24 cellular contexts compared by ENCODE assay signal in the genomic region with DNA sequence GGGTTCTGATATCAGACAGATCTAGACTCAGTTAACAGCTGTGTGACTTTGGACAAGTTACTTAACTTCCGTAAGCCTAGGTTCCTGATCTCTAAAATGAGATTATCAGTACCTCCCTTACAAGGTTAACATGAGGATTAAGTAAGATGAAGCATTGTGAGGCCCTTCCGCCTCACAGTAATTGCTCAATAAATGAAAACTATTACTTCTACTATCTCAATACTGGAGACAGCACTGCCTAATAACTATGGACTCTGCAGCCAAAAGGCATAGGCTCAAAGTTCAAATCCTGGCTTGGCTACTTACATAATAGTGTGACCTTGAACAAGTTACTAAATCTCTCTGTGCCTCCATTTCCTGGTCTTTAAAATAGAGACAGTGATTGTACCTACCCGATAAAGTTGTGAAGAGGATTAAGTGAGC.
DNase-seq lines count a peak whose midpoint lies in the region; ATAC-seq and TF ChIP-seq lines count a peak whose summit lies in the region.
"Had no signal": no experiment of that assay in that cellular context is flagged by ENCODE, and none has a peak within 500 bp of the region (broad histone marks: within the 10 kb centered on the region; RNA-seq: fewer than 3 reads in every experiment).

No MANE protein-coding gene starts in this region.

- H3K9me3 ChIP-seq in liver (ENCODE audit: control insufficient read depth in 4 of 4, low read length in 3 of 4) = no peaks in the 10 kb centered on the region
- H3K9me3 ChIP-seq: esophagus muscularis mucosa, tibial nerve had no signal

- WGBS in liver = 31% methylated on average over 3 of the region's 3 CpGs

- no peaks in the 10 kb centered on the region for H3K9me3 Mint-ChIP-seq in effector memory CD8-positive, alpha-beta T cell
- H3K9me3 Mint-ChIP-seq: activated CD8-positive, alpha-beta T cell treated with anti-CD3 and anti-CD28 coated beads for 36 hours; activated T-helper 17 cell treated with anti-CD3 and anti-CD28 coated beads, Interleukin-2, amount 50 U/mL, for 72 hours; brain; nephron; stimulated activated effector memory CD8-positive, alpha-beta T cell treated with anti-CD3 and anti-CD28 coated beads, Interleukin-12 subunit alpha, Interleukin-12 subunit beta, amount 100 ng/mL, for 72 hours had no signal

- H3K36me3 Mint-ChIP-seq in effector memory CD8-positive, alpha-beta T cell (ENCODE audit: insufficient read depth) = no peaks in the 10 kb centered on the region
- H3K36me3 Mint-ChIP-seq: brain; stimulated activated effector memory CD8-positive, alpha-beta T cell treated with anti-CD3 and anti-CD28 coated beads, Interleukin-12 subunit alpha, Interleukin-12 subunit beta, amount 100 ng/mL, for 72 hours had no signal

- TF ChIP-seq RAD21 in liver (IDR thresholded peaks at IDR 0.05) = peak in 1 of 2 donors; percentile 6

- no peak overlapping the region for H3K4me3 Mint-ChIP-seq in effector memory CD8-positive, alpha-beta T cell
- H3K4me3 Mint-ChIP-seq: activated CD8-positive, alpha-beta T cell treated with anti-CD3 and anti-CD28 coated beads for 36 hours; activated T-helper 17 cell treated with anti-CD3 and anti-CD28 coated beads, Interleukin-2, amount 50 U/mL, for 72 hours; brain; nephron; stimulated activated effector memory CD8-positive, alpha-beta T cell treated with anti-CD3 and anti-CD28 coated beads, Interleukin-12 subunit alpha, Interleukin-12 subunit beta, amount 100 ng/mL, for 72 hours; T-helper 17 cell had no signal

- DNase-seq in SIG-M5 treated with dmso at 0.1 percent for 504 hours (lab: John Stamatoyannopoulos, UW; ENCODE audit: unreplicated experiment) (peak; percentile 76), SIG-M5 (lab: John Stamatoyannopoulos, UW) (no peak), SKM-1 (lab: John Stamatoyannopoulos, UW; ENCODE audit: unreplicated experiment) (peak; percentile 84), DMS79 treated with DMSO at 0.1 percent for 48 hours (lab: John Stamatoyannopoulos, UW) (no peak)
- DNase-seq in effector memory CD8-positive, alpha-beta T cell = no peak
- DNase-seq: activated CD4-positive, alpha-beta T cell treated with anti-CD3 and anti-CD28 coated beads for 1 hour; activated CD8-positive, alpha-beta T cell treated with anti-CD3 and anti-CD28 coated beads for 36 hours; activated naive CD4-positive, alpha-beta T cell treated with anti-CD3 and anti-CD28 coated beads, Interleukin-2, amount 50 U/mL, for 16 hours; amniotic stem cell; cerebellar nuclear complex; NCI-H1930; stimulated activated CD4-positive, alpha-beta T cell treated with anti-CD3 and anti-CD28 coated beads, Interleukin-15, amount 100 ng/mL, for 24 hours; T-helper 17 cell had no signal

- ATAC-seq in effector memory CD8-positive, alpha-beta T cell (replicated peaks) = no peak
- ATAC-seq in GM18511 (IDR thresholded peaks at IDR 0.05; ENCODE audit: unreplicated experiment) (no peak), HG03025 (IDR thresholded peaks at IDR 0.05; ENCODE audit: low FRiP score, unreplicated experiment) (no peak)

- H3K36me3 ChIP-seq in liver (ENCODE audit: control insufficient read depth in 4 of 4, insufficient read depth in 3 of 4, low read depth in 1 of 4, low read length in 3 of 4) = no peaks in the 10 kb centered on the region
- H3K36me3 ChIP-seq: esophagus muscularis mucosa, tibial nerve had no signal

- H3K9ac ChIP-seq in liver (ENCODE audit: low read depth in 1 of 2, low read length in 2 of 2) = no peak overlapping the region

- peak overlapping the region; percentile 57 to 71 for H3K27ac ChIP-seq in liver (ENCODE audit: low read depth in 1 of 2, low read length in 2 of 2)
- H3K27ac ChIP-seq: 22Rv1, esophagus muscularis mucosa, tibial nerve had no signal

- H3K27me3 Mint-ChIP-seq in effector memory CD8-positive, alpha-beta T cell = peaks cover 7 to 22% of the 10 kb centered on the region in 2 donors
- H3K27me3 Mint-ChIP-seq: brain had no signal

- H3K4me3 ChIP-seq in liver (ENCODE audit: low read depth in 1 of 3, low read length in 3 of 3) = peak overlapping the region in 1 of 3 donors; percentile 15
- H3K4me3 ChIP-seq: esophagus muscularis mucosa, lung, tibial nerve had no signal

- H3K4me1 Mint-ChIP-seq in effector memory CD8-positive, alpha-beta T cell (ENCODE audit: low read depth in 2 of 2) = peaks cover 2 to 3% of the 10 kb centered on the region in 2 donors

- no peaks in the 10 kb centered on the region for H3K27me3 ChIP-seq in liver (ENCODE audit: control insufficient read depth in 4 of 4, insufficient read depth in 4 of 4, low read length in 3 of 4)
- H3K27me3 ChIP-seq: esophagus muscularis mucosa, tibial nerve had no signal

- H3K4me1 ChIP-seq in liver (ENCODE audit: control insufficient read depth in 4 of 4, insufficient read depth in 4 of 4, low read length in 3 of 4) = peaks cover 2 to 29% (median 26%) of the 10 kb centered on the region in 4 donors
- H3K4me1 ChIP-seq: esophagus muscularis mucosa, tibial nerve had no signal

- H3K27ac Mint-ChIP-seq in effector memory CD8-positive, alpha-beta T cell = no peak overlapping the region
- H3K27ac Mint-ChIP-seq: activated CD8-positive, alpha-beta T cell treated with anti-CD3 and anti-CD28 coated beads for 36 hours; activated T-helper 17 cell treated with anti-CD3 and anti-CD28 coated beads, Interleukin-2, amount 50 U/mL, for 72 hours; brain; nephron; stimulated activated effector memory CD8-positive, alpha-beta T cell treated with anti-CD3 and anti-CD28 coated beads, Interleukin-12 subunit alpha, Interleukin-12 subunit beta, amount 100 ng/mL, for 72 hours; T-helper 17 cell had no signal

- no peak for TF ChIP-seq CTCF in liver (IDR thresholded peaks at IDR 0.05; ENCODE audit: low read depth, low read length, missing input control)

TF ChIP-seq in liver, 16 proteins besides CTCF, POLR2A, EP300 and RAD21:
- TF ChIP-seq YY1 (IDR thresholded peaks at IDR 0.05) (peak; percentile 77), TAF1 (conservative IDR thresholded peaks at IDR 0.05) (no peak), SP1 (IDR thresholded peaks at IDR 0.05) (peak; percentile 91), HNF4G (IDR thresholded peaks at IDR 0.05) (peak; percentile 90), RXRA (IDR thresholded peaks at IDR 0.05) (peak; percentile 53 to 70), NR2F2 (IDR thresholded peaks at IDR 0.05) (peak; percentile 12), FOXA1 (IDR thresholded peaks at IDR 0.05) (no peak), JUND (IDR thresholded peaks at IDR 0.05) (peak; percentile 40 to 77), HNF4A (conservative IDR thresholded peaks at IDR 0.05) (peak; percentile 96 to 99)
- TF ChIP-seq, protein P1, sequence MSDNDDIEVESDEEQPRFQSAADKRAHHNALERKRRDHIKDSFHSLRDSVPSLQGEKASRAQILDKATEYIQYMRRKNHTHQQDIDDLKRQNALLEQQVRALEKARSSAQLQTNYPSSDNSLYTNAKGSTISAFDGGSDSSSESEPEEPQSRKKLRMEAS (IDR thresholded peaks at IDR 0.05) = peak; percentile 17
- TF ChIP-seq, protein P2, sequence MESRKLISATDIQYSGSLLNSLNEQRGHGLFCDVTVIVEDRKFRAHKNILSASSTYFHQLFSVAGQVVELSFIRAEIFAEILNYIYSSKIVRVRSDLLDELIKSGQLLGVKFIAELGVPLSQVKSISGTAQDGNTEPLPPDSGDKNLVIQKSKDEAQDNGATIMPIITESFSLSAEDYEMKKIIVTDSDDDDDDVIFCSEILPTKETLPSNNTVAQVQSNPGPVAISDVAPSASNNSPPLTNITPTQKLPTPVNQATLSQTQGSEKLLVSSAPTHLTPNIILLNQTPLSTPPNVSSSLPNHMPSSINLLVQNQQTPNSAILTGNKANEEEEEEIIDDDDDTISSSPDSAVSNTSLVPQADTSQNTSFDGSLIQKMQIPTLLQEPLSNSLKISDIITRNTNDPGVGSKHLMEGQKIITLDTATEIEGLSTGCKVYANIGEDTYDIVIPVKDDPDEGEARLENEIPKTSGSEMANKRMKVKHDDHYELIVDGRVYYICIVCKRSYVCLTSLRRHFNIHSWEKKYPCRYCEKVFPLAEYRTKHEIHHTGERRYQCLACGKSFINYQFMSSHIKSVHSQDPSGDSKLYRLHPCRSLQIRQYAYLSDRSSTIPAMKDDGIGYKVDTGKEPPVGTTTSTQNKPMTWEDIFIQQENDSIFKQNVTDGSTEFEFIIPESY (IDR thresholded peaks at IDR 0.05) = peak; percentile 39
- TF ChIP-seq, protein P3, sequence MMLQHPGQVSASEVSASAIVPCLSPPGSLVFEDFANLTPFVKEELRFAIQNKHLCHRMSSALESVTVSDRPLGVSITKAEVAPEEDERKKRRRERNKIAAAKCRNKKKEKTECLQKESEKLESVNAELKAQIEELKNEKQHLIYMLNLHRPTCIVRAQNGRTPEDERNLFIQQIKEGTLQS (IDR thresholded peaks at IDR 0.05) = no peak

Comparison
In these comparisons a context has a peak if more than half of its experiments do, and no peak if none do; other contexts are left out.
1. DNase-seq: peak in SIG-M5 treated with dmso at 0.1 percent for 504 hours (single experiment) and SKM-1 (single experiment); none in SIG-M5 (single experiment), DMS79 treated with DMSO at 0.1 percent for 48 hours (single experiment) and effector memory CD8-positive, alpha-beta T cell (0 of 3).